In genomic region chr11:116224154-116224888, GRCh38 we compare ENCODE assay signal across 8 cellular contexts.
A peak's percentile ranks its signal among the peaks of the same experiment; 100 is the strongest.
DNase-seq lines count a peak whose midpoint lies in the region; ATAC-seq, FAIRE-seq and TF ChIP-seq lines count a peak whose summit lies in the region.

No MANE protein-coding gene starts in this region.

- H3K27ac ChIP-seq in CD4-positive, alpha-beta memory T cell (ENCODE audit: low read depth, low read length) = no peak overlapping the region
- no peak overlapping the region for H3K27ac ChIP-seq in cardiac muscle cell

- intact Hi-C loops in CD4-positive, alpha-beta memory T cell (cut with micrococcal nuclease) = no loop called here

- H3K4me3 Mint-ChIP-seq in CD4-positive, alpha-beta memory T cell = no peak overlapping the region
- H3K4me3 Mint-ChIP-seq in activated T-cell treated with anti-CD3 and anti-CD28 coated beads, Interleukin-2, amount 50 U/mL, for 4 hours = no peak overlapping the region

- no peak for TF ChIP-seq POLR2A in H54 (IDR thresholded peaks at IDR 0.05; ENCODE audit: low read depth, low read length)

- H3K36me3 Mint-ChIP-seq in CD4-positive, alpha-beta memory T cell = no peaks in the 10 kb centered on the region
- no peaks in the 10 kb centered on the region for H3K36me3 Mint-ChIP-seq in activated T-cell treated with anti-CD3 and anti-CD28 coated beads, Interleukin-2, amount 50 U/mL, for 4 hours (ENCODE audit: insufficient read depth)

- H3K4me1 Mint-ChIP-seq in CD4-positive, alpha-beta memory T cell = no peaks in the 10 kb centered on the region
- no peaks in the 10 kb centered on the region for H3K4me1 Mint-ChIP-seq in activated T-cell treated with anti-CD3 and anti-CD28 coated beads, Interleukin-2, amount 50 U/mL, for 4 hours (ENCODE audit: low read depth)

- FAIRE-seq in H54 (lab: Jason Lieb, UNC) = no peak

- POLR2A ChIA-PET in CD4-positive, alpha-beta memory T cell (lab: Charles Lee; ENCODE audit: partially characterized antibody) = no interaction called here

- H3K27me3 ChIP-seq in CD4-positive, alpha-beta memory T cell (ENCODE audit: insufficient read depth, low read length) = no peaks in the 10 kb centered on the region
- H3K27me3 ChIP-seq in cardiac muscle cell = no peaks in the 10 kb centered on the region

- peak in 3 of 5 donors; percentile 4 to 16 (median 6) for DNase-seq in CD4-positive, alpha-beta memory T cell
- DNase-seq in H54 (ENCODE audit: insufficient read length, low spot score) (peak; percentile 16), NCI-H460 (ENCODE audit: extremely low read depth, low read depth) (peak; percentile 6), cardiac muscle cell (ENCODE audit: low read depth in 1 of 2, low spot score in 1 of 2) (peak; percentile 48 to 59), retinal pigment epithelial cell (ENCODE audit: low read depth) (no peak)
- DNase-seq in activated T-cell treated with anti-CD3 and anti-CD28 coated beads, Interleukin-2, amount 50 U/mL, for 4 hours = peak; percentile 14

- no peaks in the 10 kb centered on the region for H3K9me3 ChIP-seq in CD4-positive, alpha-beta memory T cell (ENCODE audit: control insufficient read depth in 1 of 2, low read length in 2 of 2)
- H3K9me3 ChIP-seq in cardiac muscle cell (ENCODE audit: low read depth) = no peaks in the 10 kb centered on the region

- no peak overlapping the region for H3K27ac Mint-ChIP-seq in CD4-positive, alpha-beta memory T cell

- H3K4me3 ChIP-seq in CD4-positive, alpha-beta memory T cell (ENCODE audit: low read length in 2 of 2) = no peak overlapping the region
- no peak overlapping the region for H3K4me3 ChIP-seq in cardiac muscle cell
- H3K4me3 ChIP-seq in retinal pigment epithelial cell (ENCODE audit: low read length) = no peak overlapping the region

- peaks cover 8 to 10% of the 10 kb centered on the region in 2 donors for H3K27me3 Mint-ChIP-seq in CD4-positive, alpha-beta memory T cell
- H3K27me3 Mint-ChIP-seq in activated T-cell treated with anti-CD3 and anti-CD28 coated beads, Interleukin-2, amount 50 U/mL, for 4 hours (ENCODE audit: low read depth) = peaks cover 10% of the 10 kb centered on the region

- peak; percentile 79 for TF ChIP-seq CTCF in cardiac muscle cell (IDR thresholded peaks at IDR 0.05; ENCODE audit: low read depth, low read length)
- peak; percentile 84 for TF ChIP-seq CTCF in retinal pigment epithelial cell (conservative IDR thresholded peaks at IDR 0.05; ENCODE audit: low read depth, low read length)

- H3K36me3 ChIP-seq in CD4-positive, alpha-beta memory T cell (ENCODE audit: insufficient read depth, low read length) = no peaks in the 10 kb centered on the region
- H3K36me3 ChIP-seq in cardiac muscle cell = no peaks in the 10 kb centered on the region

- CTCF ChIA-PET in CD4-positive, alpha-beta memory T cell (lab: Charles Lee; ENCODE audit: partially characterized antibody) = interaction anchor here (0.8 to 1.3 kb wide), 3 partner anchors 8 to 23 kb away, joined by 3 to 5 read pairs (median 4); no protein-coding TSS in a partner anchor

- H3K9me3 Mint-ChIP-seq in CD4-positive, alpha-beta memory T cell = peaks cover 0 to 1% (median 0%) of the 10 kb centered on the region in 8 donors
- H3K9me3 Mint-ChIP-seq in activated T-cell treated with anti-CD3 and anti-CD28 coated beads, Interleukin-2, amount 50 U/mL, for 4 hours = no peaks in the 10 kb centered on the region

- peak in 1 of 2 donors; percentile 43 for ATAC-seq in activated T-cell treated with anti-CD3 and anti-CD28 coated beads, Interleukin-2, amount 50 U/mL, for 4 hours
- ATAC-seq in GM19035 (IDR thresholded peaks at IDR 0.05; ENCODE audit: unreplicated experiment) = no peak
- no peak for ATAC-seq in GM21367 (IDR thresholded peaks at IDR 0.05; ENCODE audit: unreplicated experiment)

- H3K4me1 ChIP-seq in CD4-positive, alpha-beta memory T cell (ENCODE audit: insufficient read depth, low read length) = no peaks in the 10 kb centered on the region
- no peaks in the 10 kb centered on the region for H3K4me1 ChIP-seq in cardiac muscle cell (ENCODE audit: low read depth)
